26 cellular contexts compared by ENCODE assay signal in genomic region chr1:215844266-215844665, GRCh38.
A peak's percentile ranks its signal among the peaks of the same experiment; 100 is the strongest.
DNase-seq lines count a peak whose midpoint lies in the region; ATAC-seq and TF ChIP-seq lines count a peak whose summit lies in the region.
"Had no signal": no experiment of that assay in that cellular context is flagged by ENCODE, and none has a peak within 500 bp of the region (broad histone marks: within the 10 kb centered on the region; RNA-seq: fewer than 3 reads in every experiment).

No MANE protein-coding gene starts in this region.

- no peaks in the 10 kb centered on the region for H3F3A ChIP-seq in PC-3 (ENCODE audit: low read length, unreplicated experiment)

- peak overlapping the region; percentile 90 for H3K27ac Mint-ChIP-seq in glutamatergic neuron (ENCODE audit: unreplicated experiment)
- H3K27ac Mint-ChIP-seq: CD4-positive, alpha-beta T cell; IgD-negative memory B cell had no signal

- intact Hi-C loops in PC-3 (cut with micrococcal nuclease): no loop called here

- H3K9me3 ChIP-seq in PC-3 (ENCODE audit: low read length): no peaks in the 10 kb centered on the region
- H3K9me3 ChIP-seq: HAP-1 had no signal

- BruUV-seq in PC-3 (replicated peaks; lab: Mats Ljungman, UMichigan): no TSS peak

- H3K9ac ChIP-seq in PC-3 (ENCODE audit: low read length): no peak overlapping the region
- H3K9ac ChIP-seq: BLaER1 treated with 17β-estradiol and CSF1 and Interleukin-3, amounts not matched to agents 10 nM and 100 nM; KMS-11 had no signal

- H3K27me3 ChIP-seq in ACC112 (ENCODE audit: insufficient read depth, low read length): no peaks in the 10 kb centered on the region
- H3K27me3 ChIP-seq in PC-3 (ENCODE audit: low read length): no peaks in the 10 kb centered on the region
- H3K27me3 ChIP-seq: BLaER1 treated with 17β-estradiol and CSF1 and Interleukin-3, amounts not matched to agents 10 nM and 100 nM had no signal

- no peaks in the 10 kb centered on the region for H3K36me3 Mint-ChIP-seq in glutamatergic neuron (ENCODE audit: unreplicated experiment)
- H3K36me3 Mint-ChIP-seq: IgD-negative memory B cell had no signal

- TF ChIP-seq CTCF in PC-3 (conservative IDR thresholded peaks at IDR 0.05; ENCODE audit: low read depth, low read length): no peak
- no peak for TF ChIP-seq CTCF in glutamatergic neuron (IDR thresholded peaks at IDR 0.05; ENCODE audit: partially characterized antibody, unreplicated experiment)

- CTCF ChIA-PET in PC-3 (lab: Charles Lee): no interaction called here

- H3K4me3 ChIP-seq in ACC112 (ENCODE audit: low read depth, low read length): no peak overlapping the region
- no peak overlapping the region for H3K4me3 ChIP-seq in PC-3 (ENCODE audit: low read length)
- H3K4me3 ChIP-seq: BLaER1 treated with 17β-estradiol and CSF1 and Interleukin-3, amounts not matched to agents 10 nM and 100 nM; HAP-1 had no signal

- peaks cover 18% of the 10 kb centered on the region for H3K4me1 Mint-ChIP-seq in glutamatergic neuron (ENCODE audit: low read depth, unreplicated experiment)
- H3K4me1 Mint-ChIP-seq: IgD-negative memory B cell had no signal

- no peaks in the 10 kb centered on the region for H3K9me3 Mint-ChIP-seq in glutamatergic neuron (ENCODE audit: unreplicated experiment)
- H3K9me3 Mint-ChIP-seq: CD4-positive, alpha-beta T cell had no signal

- no peak overlapping the region for H3K4me3 Mint-ChIP-seq in glutamatergic neuron (ENCODE audit: unreplicated experiment)
- H3K4me3 Mint-ChIP-seq: CD4-positive, alpha-beta T cell; IgD-negative memory B cell had no signal

- ATAC-seq in PC-3: no peak; the same call in 1 of the 2 replicates
- ATAC-seq in GM18498 (IDR thresholded peaks at IDR 0.05; ENCODE audit: unreplicated experiment): no peak
- ATAC-seq in GM19328 (IDR thresholded peaks at IDR 0.05; ENCODE audit: unreplicated experiment): no peak

- peak; percentile 13 for DNase-seq in HCEC 1CT
- DNase-seq in PC-3: peak; percentile 44
- no peak for DNase-seq in glutamatergic neuron
- no peak for DNase-seq in caudate nucleus (lab: John Stamatoyannopoulos, UW)
- no peak for DNase-seq in stimulated activated naive CD4-positive, alpha-beta T cell (lab: John Stamatoyannopoulos, UW)
- DNase-seq: AML-193; CD4-positive, alpha-beta T cell; GOT3; NCI-H1092 treated with DMSO at 0.1 percent for 48 hours; NCI-H1436; NCI-H187; NCI-H2081 treated with DMSO at 0.1 percent for 48 hours; NCI-H2171; NCI-H226; NCI-H510A treated with DMSO at 0.1 percent for 48 hours; NCI-H748 treated with DMSO at 0.1 percent for 48 hours; SHP77; T-helper 1 cell had no signal

- H3K27ac ChIP-seq in ACC112 (ENCODE audit: low read depth, low read length) (no peak overlapping the region), PC-3 (ENCODE audit: low read length) (no peak overlapping the region), caudate nucleus (ENCODE audit: low read depth, low read length) (no peak overlapping the region)
- H3K27ac ChIP-seq: BLaER1 treated with 17β-estradiol and CSF1 and Interleukin-3, amounts not matched to agents 10 nM and 100 nM; KMS-11; RWPE1 had no signal

- H3K79me2 ChIP-seq in ACC112 (ENCODE audit: control insufficient read depth, insufficient read depth, low read length, unreplicated experiment): no peaks in the 10 kb centered on the region
- no peaks in the 10 kb centered on the region for H3K79me2 ChIP-seq in PC-3 (ENCODE audit: low read length)

- H3K36me3 ChIP-seq in ACC112 (ENCODE audit: insufficient read depth, low read length): no peaks in the 10 kb centered on the region
- no peaks in the 10 kb centered on the region for H3K36me3 ChIP-seq in PC-3 (ENCODE audit: low read depth, low read length)
- H3K36me3 ChIP-seq: BLaER1 treated with 17β-estradiol and CSF1 and Interleukin-3, amounts not matched to agents 10 nM and 100 nM; HAP-1 had no signal

- peak overlapping the region; percentile 35 for H2AFZ ChIP-seq in ACC112 (ENCODE audit: low read length, unreplicated experiment)
- H2AFZ ChIP-seq in PC-3 (ENCODE audit: low read length): no peak overlapping the region

- no peak overlapping the region for H3K4me2 ChIP-seq in PC-3 (ENCODE audit: low read length)
- H3K4me2 ChIP-seq: KMS-11 had no signal

- POLR2A ChIA-PET in PC-3 (lab: Charles Lee; ENCODE audit: unreplicated experiment): no interaction called here

- no peaks in the 10 kb centered on the region for H3K27me3 Mint-ChIP-seq in glutamatergic neuron (ENCODE audit: unreplicated experiment)
- H3K27me3 Mint-ChIP-seq: CD4-positive, alpha-beta T cell; IgD-negative memory B cell had no signal

- no peaks in the 10 kb centered on the region for H4K20me1 ChIP-seq in PC-3 (ENCODE audit: low read length)
- H4K20me1 ChIP-seq: BLaER1 treated with 17β-estradiol and CSF1 and Interleukin-3, amounts not matched to agents 10 nM and 100 nM had no signal

- H3K4me1 ChIP-seq in ACC112 (ENCODE audit: control insufficient read depth, insufficient read depth, low read length, unreplicated experiment) (peaks cover 15% of the 10 kb centered on the region), PC-3 (ENCODE audit: insufficient read depth, low read length) (peaks cover 20% of the 10 kb centered on the region)
- H3K4me1 ChIP-seq: HAP-1 had no signal

- no peaks in the 10 kb centered on the region for H3K9me2 ChIP-seq in PC-3 (replicated peaks; ENCODE audit: low read length)

Comparison
In these comparisons a context has a peak if more than half of its experiments do, and no peak if none do; other contexts are left out.
1. DNase-seq: peak in HCEC 1CT (single experiment) and PC-3 (single experiment); none in glutamatergic neuron (single experiment), caudate nucleus (0 of 61) and stimulated activated naive CD4-positive, alpha-beta T cell (0 of 6).